Comparison of ENCODE assay signal across 7 cellular contexts in the genomic region with DNA sequence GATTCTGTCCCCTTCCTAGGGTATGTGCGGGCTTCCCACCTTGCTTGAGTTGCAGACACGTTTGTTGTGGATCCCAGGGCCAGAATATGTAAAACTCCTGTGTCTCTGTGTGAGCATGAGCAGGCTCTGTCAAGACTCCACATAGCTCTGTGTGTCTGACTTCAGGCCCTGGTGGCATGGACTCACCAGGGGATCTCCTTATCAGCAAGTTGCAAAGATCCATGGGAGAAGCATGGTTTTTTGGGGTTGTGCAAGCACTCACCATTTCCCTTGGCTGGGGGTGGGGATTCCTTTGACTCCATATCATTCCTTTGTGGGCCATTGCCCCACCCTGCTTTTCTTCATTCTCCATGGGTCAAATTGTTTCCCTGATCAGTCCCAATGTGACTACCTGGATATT.
"Had no signal": no experiment of that assay in that cellular context is flagged by ENCODE, and none has a peak within 500 bp of the region (broad histone marks: within the 10 kb centered on the region; RNA-seq: fewer than 3 reads in every experiment).

No MANE protein-coding gene starts in this region.

- H3K27ac Mint-ChIP-seq: HFFc6 had no signal

- H3K4me3 Mint-ChIP-seq: HFFc6 had no signal

- H3K4me3 ChIP-seq: HAP-1, K562 had no signal

- ATAC-seq: HCT116, K562 had no signal

- H3K36me3 ChIP-seq: HAP-1 had no signal

- H3K4me1 ChIP-seq: HAP-1 had no signal

- DNase-seq: GOT3, H7, HFFc6, IMR-90 had no signal
